In the genomic region with DNA sequence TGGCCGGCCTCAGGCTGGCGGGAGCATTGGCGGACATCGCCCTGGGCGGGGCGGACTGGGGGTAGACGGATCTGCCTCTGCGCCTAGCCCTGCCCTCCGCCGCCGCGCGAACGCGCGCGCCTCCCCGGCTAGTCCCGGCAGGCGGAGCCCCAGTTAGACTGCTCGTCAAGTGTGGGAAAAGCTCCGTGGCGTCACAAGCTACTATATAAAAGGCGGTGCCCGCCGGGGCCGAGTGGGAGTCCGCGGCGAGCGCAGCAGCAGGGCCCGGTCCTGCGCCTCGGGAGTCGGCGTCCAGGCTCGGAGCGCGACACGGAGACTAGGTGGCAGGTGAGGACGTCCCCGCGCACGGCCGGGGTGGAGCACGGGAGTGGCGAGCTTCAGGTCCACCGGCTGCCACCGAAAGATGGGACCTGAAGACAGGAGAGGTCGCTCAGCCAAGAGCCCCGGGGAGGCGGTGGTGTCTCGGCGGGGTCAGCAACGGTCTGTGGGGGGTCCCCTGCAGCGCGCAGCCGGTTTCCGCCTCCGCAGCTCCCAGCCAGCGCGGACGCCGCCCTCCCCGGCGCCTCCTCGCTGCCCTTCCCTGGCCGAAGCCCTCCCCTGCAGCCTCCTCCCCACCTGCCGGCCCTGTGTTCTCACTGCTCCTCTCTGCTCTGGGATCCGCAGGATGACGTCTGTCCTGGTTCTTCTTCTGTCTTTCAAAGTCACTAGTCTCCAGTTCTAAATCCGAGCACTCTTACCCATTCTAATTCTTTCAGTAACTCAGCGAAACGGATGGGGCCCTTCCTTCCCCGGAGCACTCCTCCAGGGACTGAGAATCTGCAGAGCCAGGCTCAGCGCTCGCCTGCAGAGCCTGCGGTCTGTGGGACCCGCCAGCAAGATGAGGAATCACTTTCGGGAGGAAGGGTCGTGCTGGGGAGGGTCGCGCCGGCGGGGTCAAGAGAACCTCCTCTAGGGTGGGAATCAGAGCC, we compare ENCODE assay signal across 1 cellular context.
TF ChIP-seq lines count a peak whose summit lies in the region.

No MANE protein-coding gene starts in this region.

TF ChIP-seq in HepG2, 621 proteins besides CTCF, POLR2A, EP300 and RAD21 (continued from another document and continues in another):
- TF ChIP-seq TFDP1 (CRISPR knock-in tag; IDR thresholded peaks at IDR 0.05; ENCODE audit: borderline replicate concordance) (peak; percentile 69; the same call in 1 of the 2 replicates), ZNF33A (CRISPR knock-in tag; IDR thresholded peaks at IDR 0.05; ENCODE audit: borderline replicate concordance) (no peak), RNF219 (CRISPR knock-in tag; IDR thresholded peaks at IDR 0.05) (no peak), CHD4 (IDR thresholded peaks at IDR 0.05; ENCODE audit: borderline replicate concordance, low read length) (no peak), BORCS8-MEF2B (CRISPR knock-in tag; IDR thresholded peaks at IDR 0.05) (peak; percentile 72), ZNF607 (CRISPR knock-in tag; IDR thresholded peaks at IDR 0.05; ENCODE audit: borderline replicate concordance) (peak; percentile 89), ZNF549 (CRISPR knock-in tag; IDR thresholded peaks at IDR 0.05) (no peak), RBAK (CRISPR knock-in tag; IDR thresholded peaks at IDR 0.05) (no peak), ZNF777 (CRISPR knock-in tag; IDR thresholded peaks at IDR 0.05) (peak; percentile 85; the same call in 1 of the 2 replicates), RXRA (CRISPR knock-in tag; IDR thresholded peaks at IDR 0.05) (peak; percentile 62), AHR (CRISPR knock-in tag; IDR thresholded peaks at IDR 0.05) (0 out of 2 replicates have a peak, but pooled peaks have one; percentile 86), IRF1 (CRISPR knock-in tag; IDR thresholded peaks at IDR 0.05; ENCODE audit: low read depth) (0 out of 2 replicates have a peak, but pooled peaks have one; percentile 78), ZSCAN29 (CRISPR knock-in tag; conservative IDR thresholded peaks at IDR 0.05) (no peak), HOXA5 (CRISPR knock-in tag; IDR thresholded peaks at IDR 0.05) (no peak; the same call in none of the 2 replicates), TARDBP (CRISPR knock-in tag; IDR thresholded peaks at IDR 0.05) (peak; percentile 55; the same call in 1 of the 2 replicates), PHF8 (CRISPR knock-in tag; IDR thresholded peaks at IDR 0.05) (peak; percentile 85), ZNF274 (CRISPR knock-in tag; IDR thresholded peaks at IDR 0.05) (peak; percentile 85; the same call in 1 of the 2 replicates), GTF2F1 (IDR thresholded peaks at IDR 0.05; ENCODE audit: low read length) (no peak), ZNF354B (CRISPR knock-in tag; IDR thresholded peaks at IDR 0.05) (no peak), MAF1 (CRISPR knock-in tag; IDR thresholded peaks at IDR 0.05; ENCODE audit: borderline replicate concordance) (peak; percentile 37; the same call in 1 of the 2 replicates), SCMH1 (CRISPR knock-in tag; IDR thresholded peaks at IDR 0.05; ENCODE audit: borderline replicate concordance) (no peak), SOX13 (IDR thresholded peaks at IDR 0.05) (no peak), SOX13 (CRISPR knock-in tag; conservative IDR thresholded peaks at IDR 0.05 in 1 of 2, IDR thresholded peaks at IDR 0.05 in 1 of 2) (peak in 1 of 2 experiments; percentile 31; a peak in 1 of 4 replicates), AKAP8 (CRISPR knock-in tag; IDR thresholded peaks at IDR 0.05) (peak; percentile 64; the same call in 1 of the 2 replicates), ZNF883 (CRISPR knock-in tag; IDR thresholded peaks at IDR 0.05; ENCODE audit: not compliant biosample characterization) (peak; percentile 73), ZNF124 (CRISPR knock-in tag; IDR thresholded peaks at IDR 0.05) (no peak), ZNF468 (CRISPR knock-in tag; IDR thresholded peaks at IDR 0.05) (no peak), MIER2 (CRISPR knock-in tag; IDR thresholded peaks at IDR 0.05) (no peak; the same call in 1 of the 2 replicates), DR1 (CRISPR knock-in tag; IDR thresholded peaks at IDR 0.05) (peak; percentile 96), ZFYVE20 (CRISPR knock-in tag; IDR thresholded peaks at IDR 0.05; ENCODE audit: borderline replicate concordance, low read depth) (0 out of 2 replicates have a peak, but pooled peaks have one; percentile 32), ZNF790 (CRISPR knock-in tag; IDR thresholded peaks at IDR 0.05; ENCODE audit: borderline replicate concordance) (no peak), FOXA1 (IDR thresholded peaks at IDR 0.05) (no peak), FOXA1 (CRISPR knock-in tag; IDR thresholded peaks at IDR 0.05) (no peak), TCF7L2 (IDR thresholded peaks at IDR 0.05; ENCODE audit: low read depth, low read length) (no peak)
- TF ChIP-seq, protein P1, sequence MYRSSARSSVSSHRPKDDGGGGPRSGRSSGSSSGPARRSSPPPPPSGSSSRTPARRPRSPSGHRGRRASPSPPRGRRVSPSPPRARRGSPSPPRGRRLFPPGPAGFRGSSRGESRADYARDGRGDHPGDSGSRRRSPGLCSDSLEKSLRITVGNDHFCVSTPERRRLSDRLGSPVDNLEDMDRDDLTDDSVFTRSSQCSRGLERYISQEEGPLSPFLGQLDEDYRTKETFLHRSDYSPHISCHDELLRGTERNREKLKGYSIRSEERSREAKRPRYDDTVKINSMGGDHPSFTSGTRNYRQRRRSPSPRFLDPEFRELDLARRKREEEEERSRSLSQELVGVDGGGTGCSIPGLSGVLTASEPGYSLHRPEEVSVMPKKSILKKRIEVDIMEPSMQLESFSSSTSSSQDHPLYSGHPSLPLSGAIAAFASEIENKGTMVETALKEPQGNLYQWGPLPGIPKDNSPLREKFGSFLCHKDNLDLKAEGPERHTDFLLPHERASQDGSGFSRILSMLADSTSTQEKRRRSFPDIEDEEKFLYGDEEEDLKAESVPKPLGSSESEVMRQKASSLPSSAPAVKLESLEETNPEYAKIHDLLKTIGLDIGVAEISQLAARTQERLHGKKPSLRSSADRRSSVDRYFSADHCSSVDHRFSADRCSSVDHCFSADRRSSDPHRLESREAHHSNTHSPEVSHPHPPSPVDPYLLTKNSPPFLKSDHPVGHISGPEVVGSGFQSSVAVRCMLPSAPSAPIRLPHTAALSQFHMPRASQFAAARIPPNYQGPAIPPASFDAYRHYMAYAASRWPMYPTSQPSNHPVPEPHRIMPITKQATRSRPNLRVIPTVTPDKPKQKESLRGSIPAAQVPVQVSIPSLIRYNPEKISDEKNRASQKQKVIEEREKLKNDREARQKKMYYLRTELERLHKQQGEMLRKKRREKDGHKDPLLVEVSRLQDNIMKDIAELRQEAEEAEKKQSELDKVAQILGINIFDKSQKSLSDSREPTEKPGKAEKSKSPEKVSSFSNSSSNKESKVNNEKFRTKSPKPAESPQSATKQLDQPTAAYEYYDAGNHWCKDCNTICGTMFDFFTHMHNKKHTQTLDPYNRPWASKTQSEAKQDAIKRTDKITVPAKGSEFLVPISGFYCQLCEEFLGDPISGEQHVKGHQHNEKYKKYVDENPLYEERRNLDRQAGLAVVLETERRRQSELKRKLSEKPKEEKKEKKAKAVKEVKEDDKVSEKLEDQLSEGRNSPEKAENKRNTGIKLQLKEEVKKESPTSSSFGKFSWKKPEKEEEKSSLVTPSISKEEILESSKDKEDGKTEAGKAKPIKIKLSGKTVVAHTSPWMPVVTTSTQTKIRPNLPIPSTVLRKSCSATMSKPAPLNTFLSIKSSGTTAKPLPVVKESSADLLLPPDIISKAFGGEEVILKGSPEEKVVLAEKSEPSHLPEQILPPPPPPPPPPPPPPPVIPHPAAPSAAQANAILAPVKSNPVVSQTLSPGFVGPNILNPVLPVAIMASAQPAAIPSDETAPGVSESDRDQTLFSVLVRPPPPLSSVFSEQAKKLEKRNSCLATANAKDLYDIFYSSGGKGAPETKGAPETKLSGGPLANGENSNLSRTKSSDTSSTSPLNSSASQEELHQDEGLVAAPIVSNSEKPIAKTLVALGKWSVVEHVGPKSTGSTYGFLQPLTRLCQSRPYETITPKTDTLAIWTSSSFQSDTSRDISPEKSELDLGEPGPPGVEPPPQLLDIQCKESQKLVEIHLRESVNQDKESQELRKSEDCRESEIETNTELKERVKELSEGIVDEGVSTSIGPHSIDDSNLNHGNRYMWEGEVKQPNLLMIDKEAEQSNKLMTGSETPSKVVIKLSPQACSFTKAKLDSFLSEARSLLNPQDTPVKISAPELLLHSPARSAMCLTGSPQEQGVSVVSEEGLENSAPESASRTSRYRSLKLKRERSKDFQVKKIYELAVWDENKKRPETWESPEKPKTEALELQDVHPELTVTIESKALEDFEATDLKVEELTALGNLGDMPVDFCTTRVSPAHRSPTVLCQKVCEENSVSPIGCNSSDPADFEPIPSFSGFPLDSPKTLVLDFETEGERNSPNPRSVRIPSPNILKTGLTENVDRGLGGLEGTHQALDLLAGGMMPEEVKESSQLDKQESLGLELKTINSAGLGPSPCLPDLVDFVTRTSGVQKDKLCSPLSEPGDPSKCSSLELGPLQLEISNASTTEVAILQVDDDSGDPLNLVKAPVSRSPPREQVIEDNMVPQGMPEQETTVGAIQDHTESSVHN (CRISPR knock-in tag; IDR thresholded peaks at IDR 0.05) = peak; percentile 44; the same call in 1 of the 2 replicates
- TF ChIP-seq, protein P2, sequence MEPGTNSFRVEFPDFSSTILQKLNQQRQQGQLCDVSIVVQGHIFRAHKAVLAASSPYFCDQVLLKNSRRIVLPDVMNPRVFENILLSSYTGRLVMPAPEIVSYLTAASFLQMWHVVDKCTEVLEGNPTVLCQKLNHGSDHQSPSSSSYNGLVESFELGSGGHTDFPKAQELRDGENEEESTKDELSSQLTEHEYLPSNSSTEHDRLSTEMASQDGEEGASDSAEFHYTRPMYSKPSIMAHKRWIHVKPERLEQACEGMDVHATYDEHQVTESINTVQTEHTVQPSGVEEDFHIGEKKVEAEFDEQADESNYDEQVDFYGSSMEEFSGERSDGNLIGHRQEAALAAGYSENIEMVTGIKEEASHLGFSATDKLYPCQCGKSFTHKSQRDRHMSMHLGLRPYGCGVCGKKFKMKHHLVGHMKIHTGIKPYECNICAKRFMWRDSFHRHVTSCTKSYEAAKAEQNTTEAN (CRISPR knock-in tag; conservative IDR thresholded peaks at IDR 0.05) = 0 out of 2 replicates have a peak, but pooled peaks have one; percentile 33
- TF ChIP-seq, protein P3, sequence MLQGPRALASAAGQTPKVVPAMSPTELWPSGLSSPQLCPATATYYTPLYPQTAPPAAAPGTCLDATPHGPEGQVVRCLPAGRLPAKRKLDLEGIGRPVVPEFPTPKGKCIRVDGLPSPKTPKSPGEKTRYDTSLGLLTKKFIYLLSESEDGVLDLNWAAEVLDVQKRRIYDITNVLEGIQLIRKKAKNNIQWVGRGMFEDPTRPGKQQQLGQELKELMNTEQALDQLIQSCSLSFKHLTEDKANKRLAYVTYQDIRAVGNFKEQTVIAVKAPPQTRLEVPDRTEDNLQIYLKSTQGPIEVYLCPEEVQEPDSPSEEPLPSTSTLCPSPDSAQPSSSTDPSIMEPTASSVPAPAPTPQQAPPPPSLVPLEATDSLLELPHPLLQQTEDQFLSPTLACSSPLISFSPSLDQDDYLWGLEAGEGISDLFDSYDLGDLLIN (CRISPR knock-in tag; IDR thresholded peaks at IDR 0.05; ENCODE audit: borderline replicate concordance) = 0 out of 2 replicates have a peak, but pooled peaks have one; percentile 26
- TF ChIP-seq, protein P4, sequence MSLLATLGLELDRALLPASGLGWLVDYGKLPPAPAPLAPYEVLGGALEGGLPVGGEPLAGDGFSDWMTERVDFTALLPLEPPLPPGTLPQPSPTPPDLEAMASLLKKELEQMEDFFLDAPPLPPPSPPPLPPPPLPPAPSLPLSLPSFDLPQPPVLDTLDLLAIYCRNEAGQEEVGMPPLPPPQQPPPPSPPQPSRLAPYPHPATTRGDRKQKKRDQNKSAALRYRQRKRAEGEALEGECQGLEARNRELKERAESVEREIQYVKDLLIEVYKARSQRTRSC (CRISPR knock-in tag; IDR thresholded peaks at IDR 0.05; ENCODE audit: low read depth) = no peak
- TF ChIP-seq, protein P5, sequence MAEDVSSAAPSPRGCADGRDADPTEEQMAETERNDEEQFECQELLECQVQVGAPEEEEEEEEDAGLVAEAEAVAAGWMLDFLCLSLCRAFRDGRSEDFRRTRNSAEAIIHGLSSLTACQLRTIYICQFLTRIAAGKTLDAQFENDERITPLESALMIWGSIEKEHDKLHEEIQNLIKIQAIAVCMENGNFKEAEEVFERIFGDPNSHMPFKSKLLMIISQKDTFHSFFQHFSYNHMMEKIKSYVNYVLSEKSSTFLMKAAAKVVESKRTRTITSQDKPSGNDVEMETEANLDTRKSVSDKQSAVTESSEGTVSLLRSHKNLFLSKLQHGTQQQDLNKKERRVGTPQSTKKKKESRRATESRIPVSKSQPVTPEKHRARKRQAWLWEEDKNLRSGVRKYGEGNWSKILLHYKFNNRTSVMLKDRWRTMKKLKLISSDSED (CRISPR knock-in tag; IDR thresholded peaks at IDR 0.05) = no peak; the same call in 1 of the 2 replicates
